1 cellular context compared by ENCODE assay signal in genomic region chr15:101528108-101528916, GRCh38.
TF ChIP-seq lines count a peak whose summit lies in the region.

No MANE protein-coding gene starts in this region.

TF ChIP-seq in HepG2, 621 proteins besides CTCF, POLR2A, EP300 and RAD21 (continued from another document and continues in another):
- no peak for TF ChIP-seq ZBTB14 (CRISPR knock-in tag; IDR thresholded peaks at IDR 0.05)
- no peak for TF ChIP-seq GMEB2 (CRISPR knock-in tag; IDR thresholded peaks at IDR 0.05; ENCODE audit: low read depth)
- TF ChIP-seq MYNN (CRISPR knock-in tag; IDR thresholded peaks at IDR 0.05; ENCODE audit: low read depth) = no peak
- TF ChIP-seq FOXP4 (CRISPR knock-in tag; IDR thresholded peaks at IDR 0.05) = peak; percentile 99
- peak; percentile 96 for TF ChIP-seq PITX1 (CRISPR knock-in tag; IDR thresholded peaks at IDR 0.05)
- peak; percentile 100 for TF ChIP-seq IKZF5 (CRISPR knock-in tag; IDR thresholded peaks at IDR 0.05)
- TF ChIP-seq PATZ1 (CRISPR knock-in tag; IDR thresholded peaks at IDR 0.05) = peak; percentile 99
- peak; percentile 61 for TF ChIP-seq MED8 (CRISPR knock-in tag; IDR thresholded peaks at IDR 0.05; ENCODE audit: insufficient replicate concordance)
- peak; percentile 84; the same call in 1 of the 2 replicates for TF ChIP-seq ZNF609 (CRISPR knock-in tag; IDR thresholded peaks at IDR 0.05; ENCODE audit: borderline replicate concordance)
- TF ChIP-seq JUNB (CRISPR knock-in tag; IDR thresholded peaks at IDR 0.05; ENCODE audit: borderline replicate concordance) = no peak
- TF ChIP-seq ZNF296 (CRISPR knock-in tag; conservative IDR thresholded peaks at IDR 0.05) = 0 out of 2 replicates have a peak, but pooled peaks have one; percentile 18
- TF ChIP-seq ZIK1 (CRISPR knock-in tag; IDR thresholded peaks at IDR 0.05; ENCODE audit: borderline replicate concordance, low read depth) = no peak
- no peak; the same call in 1 of the 2 replicates for TF ChIP-seq ZNF569 (CRISPR knock-in tag; IDR thresholded peaks at IDR 0.05; ENCODE audit: borderline replicate concordance)
- 0 out of 2 replicates have a peak, but pooled peaks have one; percentile 49 for TF ChIP-seq ELF1 (CRISPR knock-in tag; IDR thresholded peaks at IDR 0.05)
- TF ChIP-seq MEIS2 (CRISPR knock-in tag; IDR thresholded peaks at IDR 0.05) = peak; percentile 89
- TF ChIP-seq SNAPC2 (CRISPR knock-in tag; IDR thresholded peaks at IDR 0.05) = peak; percentile 4; the same call in 1 of the 2 replicates
- no peak for TF ChIP-seq ZBTB40 (IDR thresholded peaks at IDR 0.05)
- TF ChIP-seq ZBTB40 (CRISPR knock-in tag; IDR thresholded peaks at IDR 0.05) = peak; percentile 57
- TF ChIP-seq ARID2 (CRISPR knock-in tag; IDR thresholded peaks at IDR 0.05; ENCODE audit: borderline replicate concordance) = 0 out of 2 replicates have a peak, but pooled peaks have one; percentile 6
- TF ChIP-seq SP4 (CRISPR knock-in tag; IDR thresholded peaks at IDR 0.05) = 0 out of 2 replicates have a peak, but pooled peaks have one; percentile 16
- TF ChIP-seq ZNF230 (CRISPR knock-in tag; IDR thresholded peaks at IDR 0.05) = peak; percentile 60; the same call in 1 of the 2 replicates
- TF ChIP-seq SP5 (CRISPR knock-in tag; IDR thresholded peaks at IDR 0.05; ENCODE audit: borderline replicate concordance, low read depth) = peak; percentile 52
- 0 out of 2 replicates have a peak, but pooled peaks have one; percentile 62 for TF ChIP-seq ZSCAN20 (CRISPR knock-in tag; IDR thresholded peaks at IDR 0.05; ENCODE audit: borderline replicate concordance)
- peak; percentile 98 for TF ChIP-seq NCOA2 (CRISPR knock-in tag; IDR thresholded peaks at IDR 0.05)
- peak; percentile 60; the same call in 1 of the 2 replicates for TF ChIP-seq HOXD1 (CRISPR knock-in tag; IDR thresholded peaks at IDR 0.05)
- peak; percentile 96 for TF ChIP-seq TBX2 (CRISPR knock-in tag; IDR thresholded peaks at IDR 0.05; ENCODE audit: borderline replicate concordance)
- peak; percentile 18; the same call in 1 of the 2 replicates for TF ChIP-seq SMYD3 (CRISPR knock-in tag; IDR thresholded peaks at IDR 0.05)
- 0 out of 2 replicates have a peak, but pooled peaks have one; percentile 35 for TF ChIP-seq HNF4G (IDR thresholded peaks at IDR 0.05; ENCODE audit: borderline replicate concordance, low read depth, low read length)
- peak; percentile 52; the same call in 1 of the 2 replicates for TF ChIP-seq HNF4G (CRISPR knock-in tag; IDR thresholded peaks at IDR 0.05; ENCODE audit: borderline replicate concordance, low read depth)
- TF ChIP-seq ZNF564 (CRISPR knock-in tag; IDR thresholded peaks at IDR 0.05) = peak; percentile 81
- 0 out of 2 replicates have a peak, but pooled peaks have one; percentile 56 for TF ChIP-seq ZBTB42 (CRISPR knock-in tag; IDR thresholded peaks at IDR 0.05)
